ENCODE assay signal across 15 cellular contexts in genomic region chr14:85252011-85252410, GRCh38.
A peak's percentile ranks its signal among the peaks of the same experiment; 100 is the strongest.
DNase-seq lines count a peak whose midpoint lies in the region; ATAC-seq and TF ChIP-seq lines count a peak whose summit lies in the region.
"Had no signal": no experiment of that assay in that cellular context is flagged by ENCODE, and none has a peak within 500 bp of the region (broad histone marks: within the 10 kb centered on the region; RNA-seq: fewer than 3 reads in every experiment).

No MANE protein-coding gene starts in this region.

- DNase-seq in GM23248 (peak; percentile 80), RKO (ENCODE audit: low spot score) (peak; percentile 34), epithelial cell of esophagus (ENCODE audit: low read depth) (peak; percentile 89), non-pigmented ciliary epithelial cell (ENCODE audit: low read depth) (peak; percentile 41), aorta (no peak), cerebellar cortex (ENCODE audit: low spot score) (no peak)
- no peak for DNase-seq in effector CD4-positive, alpha-beta T cell
- DNase-seq: activated CD4-positive, alpha-beta T cell treated with anti-CD3 and anti-CD28 coated beads, Interleukin-2, amount 50 U/mL, for 48 hours; left cardiac atrium; MM.1S; substantia nigra had no signal

- H3F3A ChIP-seq in GM23248 (ENCODE audit: insufficient read depth) = no peaks in the 10 kb centered on the region

- no peak for TF ChIP-seq CTCF in epithelial cell of esophagus (IDR thresholded peaks at IDR 0.05; ENCODE audit: insufficient read depth, low read depth, low read length, missing control alignments)

- H3K4me1 ChIP-seq in GM23248 (ENCODE audit: insufficient read depth) = peaks cover 18% of the 10 kb centered on the region
- no peaks in the 10 kb centered on the region for H3K4me1 ChIP-seq in aorta (ENCODE audit: control insufficient read depth in 1 of 2, insufficient read depth in 2 of 2, low read length in 2 of 2)
- H3K4me1 ChIP-seq: BLaER1 treated with 17β-estradiol and CSF1 and Interleukin-3, amounts not matched to agents 10 nM and 100 nM; prostate gland; SJSA1 had no signal

- intact Hi-C loops in aorta (cut with DNase I) = no loop called here

- peak overlapping the region; percentile 5 for H3K4me2 ChIP-seq in GM23248 (ENCODE audit: unreplicated experiment)
- H3K4me2 ChIP-seq: BLaER1 treated with 17β-estradiol and CSF1 and Interleukin-3, amounts not matched to agents 10 nM and 100 nM had no signal

- in situ Hi-C loops in GM23248 (cut with MboI) = no loop called here

- 0 out of 2 replicates have a peak, but pooled peaks cover 6% of the 10 kb centered on the region for H3K9me2 ChIP-seq in GM23248 (ENCODE audit: insufficient read depth)

- no peaks in the 10 kb centered on the region for H3K36me3 ChIP-seq in GM23248 (ENCODE audit: low read depth)
- no peaks in the 10 kb centered on the region for H3K36me3 ChIP-seq in aorta (ENCODE audit: control insufficient read depth in 1 of 2, insufficient read depth in 2 of 2, low read length in 1 of 2)
- H3K36me3 ChIP-seq: BLaER1 treated with 17β-estradiol and CSF1 and Interleukin-3, amounts not matched to agents 10 nM and 100 nM; prostate gland; SJSA1 had no signal

- H3K27ac ChIP-seq in GM23248 (no peak overlapping the region), aorta (ENCODE audit: low read depth in 1 of 2, low read length in 2 of 2) (no peak overlapping the region)
- H3K27ac ChIP-seq: BLaER1 treated with 17β-estradiol and CSF1 and Interleukin-3, amounts not matched to agents 10 nM and 100 nM; prostate gland; SJSA1 had no signal

- WGBS in GM23248 (ENCODE audit: low coverage in 1 of 2, low lambda C conversion rate in 2 of 2, missing lambda C conversion rate in 2 of 2), 2 experiments = 71 to 89% methylated on average over 1 of the region's 1 CpG
- 90 to 96% methylated on average over 1 of the region's 1 CpG for WGBS in aorta, 2 donors

- H3K9me3 ChIP-seq in GM23248 (ENCODE audit: low read depth) (no peaks in the 10 kb centered on the region), aorta (ENCODE audit: control insufficient read depth, low read length) (no peaks in the 10 kb centered on the region)
- H3K9me3 ChIP-seq: prostate gland, SJSA1 had no signal

- H3K79me2 ChIP-seq in GM23248 (ENCODE audit: insufficient read depth) = no peaks in the 10 kb centered on the region

- no peak overlapping the region for H2AFZ ChIP-seq in GM23248

- ATAC-seq in aorta (ENCODE audit: low FRiP score) (no peak), HG03457 (IDR thresholded peaks at IDR 0.05; ENCODE audit: unreplicated experiment) (no peak)

- no peak overlapping the region for H3K9ac ChIP-seq in GM23248
- H3K9ac ChIP-seq: BLaER1 treated with 17β-estradiol and CSF1 and Interleukin-3, amounts not matched to agents 10 nM and 100 nM had no signal

- H3K27me3 ChIP-seq in GM23248 (replicated peaks; ENCODE audit: insufficient read depth) = no peaks in the 10 kb centered on the region
- H3K27me3 ChIP-seq in aorta (ENCODE audit: control insufficient read depth in 1 of 2, insufficient read depth in 2 of 2, low read length in 1 of 2) = no peaks in the 10 kb centered on the region
- H3K27me3 ChIP-seq: BLaER1 treated with 17β-estradiol and CSF1 and Interleukin-3, amounts not matched to agents 10 nM and 100 nM; SJSA1 had no signal

- H3K4me3 ChIP-seq in GM23248 = no peak overlapping the region
- no peak overlapping the region for H3K4me3 ChIP-seq in epithelial cell of esophagus (ENCODE audit: low read length)
- no peak overlapping the region for H3K4me3 ChIP-seq in aorta (ENCODE audit: low read length in 2 of 2)
- H3K4me3 ChIP-seq: BLaER1 treated with 17β-estradiol and CSF1 and Interleukin-3, amounts not matched to agents 10 nM and 100 nM; prostate gland; SJSA1 had no signal

- no peaks in the 10 kb centered on the region for H4K20me1 ChIP-seq in GM23248 (ENCODE audit: insufficient read depth)
- H4K20me1 ChIP-seq: BLaER1 treated with 17β-estradiol and CSF1 and Interleukin-3, amounts not matched to agents 10 nM and 100 nM had no signal

Comparison
In these comparisons a context has a peak if more than half of its experiments do, and no peak if none do; other contexts are left out.
1. DNase-seq: peak in GM23248 (single experiment), RKO (single experiment), epithelial cell of esophagus (single experiment) and non-pigmented ciliary epithelial cell (single experiment); none in aorta (0 of 2), cerebellar cortex (single experiment) and effector CD4-positive, alpha-beta T cell (single experiment).